In the genomic region with DNA sequence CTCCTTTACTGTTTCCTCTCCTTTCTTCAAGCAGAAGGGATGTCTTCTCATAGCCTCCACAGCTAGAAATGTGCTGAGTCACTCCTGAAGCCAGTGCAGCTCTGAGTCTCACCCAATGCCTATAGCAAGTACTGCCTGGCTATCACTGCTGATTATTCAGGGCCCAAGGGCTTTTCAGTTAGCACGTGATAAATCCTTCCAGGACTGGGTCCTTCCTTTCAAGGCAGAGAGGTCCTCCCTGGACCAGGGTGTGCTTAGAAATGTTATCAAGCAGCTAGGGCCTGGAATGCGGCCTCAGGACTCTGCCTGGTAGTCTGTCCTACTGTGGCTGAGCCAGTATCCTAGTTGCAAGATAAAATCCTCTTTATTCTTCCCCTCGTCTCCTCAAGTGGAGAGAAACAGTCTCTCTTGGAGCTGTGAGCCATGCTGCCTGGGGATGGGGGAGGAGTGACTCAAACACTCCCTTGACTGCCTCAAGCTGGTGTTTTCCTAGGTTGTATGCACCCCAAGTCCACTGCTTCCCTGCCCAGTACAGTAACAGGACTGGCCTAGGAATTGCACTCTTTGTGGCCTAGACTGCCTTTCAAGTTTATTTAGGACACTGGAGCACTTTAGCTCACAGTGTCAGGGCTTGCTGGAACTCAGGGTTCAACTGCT, we compare ENCODE assay signal across 12 cellular contexts.
DNase-seq lines count a peak whose midpoint lies in the region; ATAC-seq, FAIRE-seq and TF ChIP-seq lines count a peak whose summit lies in the region.
"Had no signal": no experiment of that assay in that cellular context is flagged by ENCODE, and none has a peak within 500 bp of the region (broad histone marks: within the 10 kb centered on the region; RNA-seq: fewer than 3 reads in every experiment).

No MANE protein-coding gene starts in this region.

- H3K4me3 ChIP-seq in small intestine (ENCODE audit: low read depth in 1 of 2, low read length in 2 of 2) (no peak overlapping the region), BE2C (ENCODE audit: low read depth, low read length) (no peak overlapping the region)
- H3K4me3 ChIP-seq in CD8-positive, alpha-beta memory T cell (ENCODE audit: low read length) = no peak overlapping the region

- no peaks in the 10 kb centered on the region for H3K4me1 ChIP-seq in small intestine (ENCODE audit: control insufficient read depth in 2 of 2, insufficient read depth in 1 of 2, low read depth in 1 of 2, low read length in 1 of 2)
- 0 out of 2 replicates have a peak, but pooled peaks cover 4% of the 10 kb centered on the region for H3K4me1 ChIP-seq in BE2C
- no peaks in the 10 kb centered on the region for H3K4me1 ChIP-seq in CD8-positive, alpha-beta memory T cell (ENCODE audit: insufficient read depth, low read length)

- H3K9me3 ChIP-seq in small intestine (ENCODE audit: control insufficient read depth, low read depth) (no peaks in the 10 kb centered on the region), BE2C (no peaks in the 10 kb centered on the region)
- H3K9me3 ChIP-seq in CD8-positive, alpha-beta memory T cell (ENCODE audit: low read length) = no peaks in the 10 kb centered on the region

- POLR2A ChIA-PET in CD8-positive, alpha-beta memory T cell (lab: Charles Lee) = no interaction called here

- H3K27ac Mint-ChIP-seq in effector memory CD8-positive, alpha-beta T cell = no peak overlapping the region
- no peak overlapping the region for H3K27ac Mint-ChIP-seq in CD8-positive, alpha-beta memory T cell
- H3K27ac Mint-ChIP-seq: activated CD4-positive, alpha-beta T cell treated with anti-CD3 and anti-CD28 coated beads, Interleukin-2, amount 10 ng/mL, durations not matched to agents 24 days and 14 days had no signal

- CTCF ChIA-PET in CD8-positive, alpha-beta memory T cell (lab: Charles Lee) = no interaction called here

- no peak overlapping the region for H3K27ac ChIP-seq in small intestine (ENCODE audit: low read depth in 1 of 2, low read length in 1 of 2)
- H3K27ac ChIP-seq in CD8-positive, alpha-beta memory T cell (ENCODE audit: low read depth, low read length) = no peak overlapping the region

- H3K4me1 Mint-ChIP-seq in effector memory CD8-positive, alpha-beta T cell (ENCODE audit: low read depth in 2 of 2) = no peaks in the 10 kb centered on the region
- no peaks in the 10 kb centered on the region for H3K4me1 Mint-ChIP-seq in CD8-positive, alpha-beta memory T cell
- H3K4me1 Mint-ChIP-seq: activated CD4-positive, alpha-beta T cell treated with anti-CD3 and anti-CD28 coated beads, Interleukin-2, amount 10 ng/mL, durations not matched to agents 24 days and 14 days had no signal

- peaks cover 10 to 27% of the 10 kb centered on the region in 2 donors for H3K27me3 Mint-ChIP-seq in effector memory CD8-positive, alpha-beta T cell
- peaks cover 0 to 3% of the 10 kb centered on the region in 2 donors for H3K27me3 Mint-ChIP-seq in CD8-positive, alpha-beta memory T cell

- no peak overlapping the region for H3K4me3 Mint-ChIP-seq in effector memory CD8-positive, alpha-beta T cell
- H3K4me3 Mint-ChIP-seq in CD8-positive, alpha-beta memory T cell = no peak overlapping the region
- H3K4me3 Mint-ChIP-seq: activated CD4-positive, alpha-beta T cell treated with anti-CD3 and anti-CD28 coated beads, Interleukin-2, amount 10 ng/mL, durations not matched to agents 24 days and 14 days had no signal

- H3K9me3 Mint-ChIP-seq in effector memory CD8-positive, alpha-beta T cell = no peaks in the 10 kb centered on the region
- H3K9me3 Mint-ChIP-seq in CD8-positive, alpha-beta memory T cell = no peaks in the 10 kb centered on the region
- H3K9me3 Mint-ChIP-seq: activated CD4-positive, alpha-beta T cell treated with anti-CD3 and anti-CD28 coated beads, Interleukin-2, amount 10 ng/mL, durations not matched to agents 24 days and 14 days had no signal

- no peaks in the 10 kb centered on the region for H3K36me3 Mint-ChIP-seq in effector memory CD8-positive, alpha-beta T cell (ENCODE audit: insufficient read depth)
- no peaks in the 10 kb centered on the region for H3K36me3 Mint-ChIP-seq in CD8-positive, alpha-beta memory T cell

- ATAC-seq in effector memory CD8-positive, alpha-beta T cell (replicated peaks) = no peak

- H3K36me3 ChIP-seq in small intestine (ENCODE audit: control insufficient read depth in 2 of 2, insufficient read depth in 2 of 2, low read length in 2 of 2) (no peaks in the 10 kb centered on the region), BE2C (no peaks in the 10 kb centered on the region)
- H3K36me3 ChIP-seq in CD8-positive, alpha-beta memory T cell (ENCODE audit: insufficient read depth, low read length) = no peaks in the 10 kb centered on the region

- no peak for TF ChIP-seq CTCF in BE2C (IDR thresholded peaks at IDR 0.05; ENCODE audit: low read depth, low read length)

- FAIRE-seq in small intestine (lab: Jason Lieb, UNC) = no peak
- FAIRE-seq: HTR-8/SVneo had no signal

- DNase-seq in HT1080 (ENCODE audit: low read depth) = peak; percentile 69
- peak; percentile 36 for DNase-seq in UCSD-AML1 (lab: John Stamatoyannopoulos, UW; ENCODE audit: unreplicated experiment)
- peak; percentile 9 for DNase-seq in glomerular visceral epithelial cell (ENCODE audit: extremely low spot score)
- DNase-seq in small intestine = peak; percentile 34
- DNase-seq in cortex of kidney (lab: John Stamatoyannopoulos, UW) = no peak
- DNase-seq in effector memory CD8-positive, alpha-beta T cell = no peak
- DNase-seq in BE2C = no peak
- no peak for DNase-seq in CD8-positive, alpha-beta memory T cell
- DNase-seq: activated CD4-positive, alpha-beta T cell treated with anti-CD3 and anti-CD28 coated beads, Interleukin-2, amount 10 ng/mL, durations not matched to agents 24 days and 14 days; NK-92 treated with Interleukin-12 subunit alpha and Interleukin-12 subunit beta, amount 100 ng/mL, for 24 hours; stimulated activated naive CD4-positive, alpha-beta T cell had no signal

- 59 to 68% (median 68%) methylated on average over 3 of the region's 3 CpGs for WGBS in small intestine, 3 donors

- H3K27me3 ChIP-seq in small intestine (ENCODE audit: control insufficient read depth in 2 of 2, insufficient read depth in 2 of 2, low read length in 2 of 2) (no peaks in the 10 kb centered on the region), BE2C (no peaks in the 10 kb centered on the region)
- H3K27me3 ChIP-seq in CD8-positive, alpha-beta memory T cell (ENCODE audit: insufficient read depth, low read length, poor library complexity, severe bottlenecking) = no peaks in the 10 kb centered on the region

Comparison
In these comparisons a context has a peak if more than half of its experiments do, and no peak if none do; other contexts are left out.
1. DNase-seq: peak in HT1080 (single experiment), UCSD-AML1 (single experiment), glomerular visceral epithelial cell (single experiment) and small intestine (single experiment); none in cortex of kidney (single experiment), effector memory CD8-positive, alpha-beta T cell (0 of 3), BE2C (single experiment) and CD8-positive, alpha-beta memory T cell (0 of 5).